ENCODE assay signal across 9 cellular contexts in genomic region chr2:197286805-197287595, GRCh38. TPM values are rescaled to one million over a fixed set of nuclear protein-coding genes. Genes with fewer than 3 reads are reported as not detected.
DNase-seq lines count a peak whose midpoint lies in the region; ATAC-seq, FAIRE-seq and TF ChIP-seq lines count a peak whose summit lies in the region.
"Had no signal": no experiment of that assay in that cellular context is flagged by ENCODE, and none has a peak within 500 bp of the region (broad histone marks: within the 10 kb centered on the region; RNA-seq: fewer than 3 reads in every experiment).

No MANE protein-coding gene starts in this region.

- peaks cover 9% of the 10 kb centered on the region for H3K4me1 ChIP-seq in PC-9 (replicated peaks; ENCODE audit: insufficient read depth)
- H3K4me1 ChIP-seq: gastrocnemius medialis had no signal

- ATAC-seq in HG02981 (IDR thresholded peaks at IDR 0.05; ENCODE audit: unreplicated experiment), result peak; percentile 87

- no peaks in the 10 kb centered on the region for H3K9me3 ChIP-seq in PC-9 (ENCODE audit: insufficient read depth, low read depth)
- H3K9me3 ChIP-seq: gastrocnemius medialis had no signal

- H3F3A ChIP-seq in PC-9 (ENCODE audit: insufficient read depth, low read depth), result no peaks in the 10 kb centered on the region

- no peak overlapping the region for H2AFZ ChIP-seq in PC-9

- BruUV-seq in PC-9 (replicated peaks; lab: Mats Ljungman, UMichigan), result no TSS peak

- POLR2A ChIA-PET in PC-9 (lab: Charles Lee; ENCODE audit: unreplicated experiment), result no interaction called here

- peak; percentile 81 for DNase-seq in A172 (ENCODE audit: low spot score)
- DNase-seq in GM18507 (ENCODE audit: extremely low spot score, insufficient read length, low read depth), result no peak
- peak; percentile 7 to 66 for DNase-seq in PC-9
- DNase-seq in central memory CD4-positive, alpha-beta T cell, result peak; percentile 66
- DNase-seq in medulla oblongata (ENCODE audit: extremely low spot score), result peak; percentile 91
- no peak for DNase-seq in 8988T
- DNase-seq in NCI-H526 (lab: John Stamatoyannopoulos, UW), result no peak

- H3K4me2 ChIP-seq in PC-9, result 0 out of 2 replicates have a peak overlapping the region, but pooled peaks have one; percentile 19

- no peaks in the 10 kb centered on the region for H3K36me3 ChIP-seq in PC-9 (ENCODE audit: low read depth)
- H3K36me3 ChIP-seq: gastrocnemius medialis had no signal

- FAIRE-seq in GM18507 (lab: Jason Lieb, UNC), result peak; percentile 96

- no peaks in the 10 kb centered on the region for H3K27me3 ChIP-seq in PC-9 (ENCODE audit: insufficient read depth, low read depth)
- H3K27me3 ChIP-seq: gastrocnemius medialis had no signal

- no peak for TF ChIP-seq CTCF in PC-9 (conservative IDR thresholded peaks at IDR 0.05)

- H4K20me1 ChIP-seq in PC-9 (ENCODE audit: insufficient read depth), result no peaks in the 10 kb centered on the region

- no peak overlapping the region for H3K27ac ChIP-seq in PC-9
- H3K27ac ChIP-seq: gastrocnemius medialis had no signal

- H3K79me2 ChIP-seq in PC-9 (ENCODE audit: low read depth), result no peaks in the 10 kb centered on the region

- intact Hi-C loops in PC-9 (cut with micrococcal nuclease; ENCODE audit: unreplicated experiment), result no loop called here

- H3K9me2 ChIP-seq in PC-9 (ENCODE audit: insufficient read depth), result no peaks in the 10 kb centered on the region

- H3K4me3 ChIP-seq in PC-9, result no peak overlapping the region
- H3K4me3 ChIP-seq: gastrocnemius medialis had no signal

- CTCF ChIA-PET in PC-9 (lab: Charles Lee), result no interaction called here

RNA-seq across cellular contexts. Expression of gene ANKRD44, which starts 23.6 kb away (rescaled TPM):
- total RNA-seq in A172 (2014; rRNA removed; shearing (Covaris generic)), result 8.7 and 16.2 TPM in 2 replicates
- total RNA-seq in PC-9 (2021), result 1.7 and 3.4 TPM in 2 replicates

Comparison
In these comparisons a context has a peak if more than half of its experiments do, and no peak if none do; other contexts are left out.
1. DNase-seq: peak in A172 (single experiment), PC-9 (2 of 2), central memory CD4-positive, alpha-beta T cell (single experiment) and medulla oblongata (single experiment); none in GM18507 (single experiment), 8988T (single experiment) and NCI-H526 (0 of 2).